In genomic region chr6:108425428-108425827, GRCh38 we compare ENCODE assay signal across 18 cellular contexts.
DNase-seq lines count a peak whose midpoint lies in the region; ATAC-seq, FAIRE-seq and TF ChIP-seq lines count a peak whose summit lies in the region.
"Had no signal": no experiment of that assay in that cellular context is flagged by ENCODE, and none has a peak within 500 bp of the region (broad histone marks: within the 10 kb centered on the region; RNA-seq: fewer than 3 reads in every experiment).

No MANE protein-coding gene starts in this region.

- H2BK120ac ChIP-seq in IMR-90 (ENCODE audit: low read depth, low read length), result no peak overlapping the region

- no peak overlapping the region for H3K56ac ChIP-seq in IMR-90 (ENCODE audit: extremely low read depth, insufficient read depth, low read length)

- H3K79me2 ChIP-seq in K562 (ENCODE audit: control insufficient read depth, insufficient read depth, low read length), result no peaks in the 10 kb centered on the region

- H3K4me3 ChIP-seq in IMR-90 (ENCODE audit: insufficient read depth, low read depth, low read length), result no peak overlapping the region
- H3K4me3 ChIP-seq in K562, result no peak overlapping the region
- H3K4me3 ChIP-seq: A549; BLaER1 treated with 17β-estradiol and CSF1 and Interleukin-3, amounts not matched to agents 10 nM and 100 nM; GM12878 had no signal

- FAIRE-seq in A204.1 (lab: Jason Lieb, UNC) (peak; percentile 39), K562 (lab: Jason Lieb, UNC) (no peak)
- FAIRE-seq: A549, D721Med, GM12878, GM12892, GM18507 had no signal

- CTCF ChIA-PET in IMR-90 (lab: Yijun Ruan, JAX), result no interaction called here
- CTCF ChIA-PET in K562 (lab: Yijun Ruan, JAX; ENCODE audit: low intra/inter-chr PET ratio), result no interaction called here

- H3K4me1 ChIP-seq in IMR-90 (ENCODE audit: control insufficient read depth, insufficient read depth, low read length) (no peaks in the 10 kb centered on the region), K562 (replicated peaks in 1 of 2; ENCODE audit: control insufficient read depth in 2 of 2, insufficient read depth in 2 of 2, low read length in 2 of 2) (no peaks in the 10 kb centered on the region)
- H3K4me1 ChIP-seq: A549; BLaER1 treated with 17β-estradiol and CSF1 and Interleukin-3, amounts not matched to agents 10 nM and 100 nM had no signal

- in situ Hi-C loops in IMR-90 (cut with MboI; ENCODE audit: low sequenced_read_pairs) (no loop called here), K562 (cut with MboI) (no loop called here)

- H2AFZ ChIP-seq in IMR-90 (replicated peaks; ENCODE audit: low read length, poor library complexity) (no peak overlapping the region), K562 (ENCODE audit: low read depth, low read length) (no peak overlapping the region)

- no peak overlapping the region for H2AK5ac ChIP-seq in IMR-90 (ENCODE audit: low read depth, low read length)

- ATAC-seq in IMR-90 (ENCODE audit: low read depth), result no peak
- ATAC-seq in K562, result no peak
- no peak for ATAC-seq in HG02678 (IDR thresholded peaks at IDR 0.05; ENCODE audit: unreplicated experiment)
- ATAC-seq: A549; CD8-positive, alpha-beta T cell; GM12878 had no signal

- H2BK20ac ChIP-seq in IMR-90 (ENCODE audit: low read depth, low read length), result no peak overlapping the region

- TF ChIP-seq RAD21 in IMR-90 (IDR thresholded peaks at IDR 0.05; ENCODE audit: low read length) (no peak), K562 (CRISPR knock-in tag; conservative IDR thresholded peaks at IDR 0.05 in 1 of 2, IDR thresholded peaks at IDR 0.05 in 1 of 2) (no peak)

- no peak overlapping the region for H3K14ac ChIP-seq in IMR-90 (replicated peaks; ENCODE audit: low read depth, low read length)

- H3K9me1 ChIP-seq in IMR-90 (ENCODE audit: insufficient read depth, low read length), result no peaks in the 10 kb centered on the region
- no peaks in the 10 kb centered on the region for H3K9me1 ChIP-seq in K562 (ENCODE audit: control insufficient read depth, insufficient read depth, low read length)

- dilution Hi-C loops in IMR-90 (cut with HindIII; ENCODE audit: low sequenced_read_pairs, unreplicated experiment), result no loop called here

- H2BK15ac ChIP-seq in IMR-90 (ENCODE audit: low read depth, low read length), result no peak overlapping the region

- H3K9ac ChIP-seq in IMR-90 (ENCODE audit: low read depth, low read length), result no peak overlapping the region
- H3K9ac ChIP-seq in K562 (ENCODE audit: insufficient read depth in 1 of 2, low read depth in 2 of 2, low read length in 2 of 2), result no peak overlapping the region
- H3K9ac ChIP-seq: BLaER1 treated with 17β-estradiol and CSF1 and Interleukin-3, amounts not matched to agents 10 nM and 100 nM had no signal

- H3K27ac ChIP-seq in IMR-90 (ENCODE audit: insufficient read depth, low read length), result no peak overlapping the region
- H3K27ac ChIP-seq in K562 (ENCODE audit: extremely low read depth, low read depth, low read length), result no peak overlapping the region
- H3K27ac ChIP-seq: A549; BLaER1 treated with 17β-estradiol and CSF1 and Interleukin-3, amounts not matched to agents 10 nM and 100 nM; C4-2B had no signal

- H4K91ac ChIP-seq in IMR-90 (ENCODE audit: insufficient read depth, low read depth, low read length), result no peak overlapping the region

- no peaks in the 10 kb centered on the region for H3K36me3 ChIP-seq in IMR-90 (ENCODE audit: control insufficient read depth, insufficient read depth, low read length)
- no peaks in the 10 kb centered on the region for H3K36me3 ChIP-seq in K562 (ENCODE audit: control insufficient read depth, insufficient read depth, low read length)

- no peak overlapping the region for H4K5ac ChIP-seq in IMR-90 (ENCODE audit: low read depth, low read length)

- no peak for TF ChIP-seq CTCF in IMR-90 (conservative IDR thresholded peaks at IDR 0.05; ENCODE audit: low read depth, low read length)
- TF ChIP-seq CTCF in K562 (IDR thresholded peaks at IDR 0.05 in 2 of 3, conservative IDR thresholded peaks at IDR 0.05 in 1 of 3; ENCODE audit: insufficient read depth in 2 of 3, low read depth in 1 of 3, low read length in 3 of 3), result no peak

- DNase-seq in IMR-90 (no peak), K562 (ENCODE audit: extremely low read depth in 1 of 4, low spot score in 3 of 4) (no peak)
- no peak for DNase-seq in stimulated activated naive CD4-positive, alpha-beta T cell treated with Interleukin-2 at 50 U/mL for 16 hours (lab: John Stamatoyannopoulos, UW)
- DNase-seq: 8988T; Caco-2; Calu3; CD4-positive, alpha-beta T cell; CD8-positive, alpha-beta T cell; DMS79 treated with DMSO at 0.1 percent for 48 hours had no signal

- H3K4me2 ChIP-seq in IMR-90 (ENCODE audit: low read depth, low read length), result no peak overlapping the region
- H3K4me2 ChIP-seq in K562 (ENCODE audit: insufficient read depth, low read length), result no peak overlapping the region
- H3K4me2 ChIP-seq: A549; BLaER1 treated with 17β-estradiol and CSF1 and Interleukin-3, amounts not matched to agents 10 nM and 100 nM had no signal

- H3K4ac ChIP-seq in IMR-90 (ENCODE audit: low read depth, low read length), result no peak overlapping the region

- H2BK5ac ChIP-seq in IMR-90 (ENCODE audit: low read depth, low read length, poor library complexity, severe bottlenecking), result no peak overlapping the region

- whole genome bisulfite sequencing in IMR-90 (ENCODE audit: extremely low coverage in 2 of 2, insufficient read length in 1 of 2), 2 experiments, result no CpG with 5 or more reads among the region's 2 CpGs
- WGBS in K562 (ENCODE audit: insufficient coverage, low coverage, missing lambda C conversion rate), result 76% methylated on average over 2 of the region's 2 CpGs

- no peak overlapping the region; the same call in 1 of the 2 replicates for H3K23ac ChIP-seq in IMR-90 (ENCODE audit: low read depth, low read length)

- H3K18ac ChIP-seq in IMR-90 (ENCODE audit: low read depth, low read length), result no peak overlapping the region

- intact Hi-C loops in IMR-90 (cut with micrococcal nuclease), result no loop called here
- intact Hi-C loops in K562 (cut with micrococcal nuclease), result no loop called here

- H4K20me1 ChIP-seq in IMR-90 (ENCODE audit: insufficient read depth, low read length) (no peaks in the 10 kb centered on the region), K562 (replicated peaks; ENCODE audit: control insufficient read depth, insufficient read depth, low read length) (no peaks in the 10 kb centered on the region)
- H4K20me1 ChIP-seq: BLaER1 treated with 17β-estradiol and CSF1 and Interleukin-3, amounts not matched to agents 10 nM and 100 nM had no signal

- no peaks in the 10 kb centered on the region for H3K79me1 ChIP-seq in IMR-90 (ENCODE audit: low read depth in 1 of 2, low read length in 2 of 2)

- TF ChIP-seq EP300 in K562 (IDR thresholded peaks at IDR 0.05; ENCODE audit: low read length), result no peak

- TF ChIP-seq POLR2A in IMR-90 (IDR thresholded peaks at IDR 0.05; ENCODE audit: low read depth, low read length) (no peak), K562 (conservative IDR thresholded peaks at IDR 0.05) (no peak)

- no peak overlapping the region for H2AK9ac ChIP-seq in IMR-90 (replicated peaks; ENCODE audit: low read depth, low read length, poor library complexity)

- H3K27me3 ChIP-seq in IMR-90 (ENCODE audit: control insufficient read depth, insufficient read depth, low read length) (no peaks in the 10 kb centered on the region), K562 (ENCODE audit: control insufficient read depth in 2 of 2, insufficient read depth in 2 of 2, low read length in 2 of 2) (no peaks in the 10 kb centered on the region)
- H3K27me3 ChIP-seq: BLaER1 treated with 17β-estradiol and CSF1 and Interleukin-3, amounts not matched to agents 10 nM and 100 nM had no signal

- BruUV-seq in IMR-90 (replicated peaks; lab: Mats Ljungman, UMichigan) (no TSS peak), K562 (replicated peaks; lab: Mats Ljungman, UMichigan) (no TSS peak)

- H4K8ac ChIP-seq in IMR-90 (ENCODE audit: low read depth in 2 of 2, low read length in 2 of 2), result no peak overlapping the region

- H3K9me3 ChIP-seq in IMR-90 (ENCODE audit: control insufficient read depth, insufficient read depth, low read length) (no peaks in the 10 kb centered on the region), K562 (replicated peaks; ENCODE audit: control insufficient read depth, insufficient read depth, low read depth, low read length) (no peaks in the 10 kb centered on the region)
- H3K9me3 ChIP-seq: A549, Caco-2 had no signal

- POLR2A ChIA-PET in IMR-90 (lab: Charles Lee; ENCODE audit: unreplicated experiment), result no interaction called here
- POLR2A ChIA-PET in K562 (lab: Yijun Ruan, JAX), result interaction anchor here (0.6 to 0.7 kb wide), 3 partner anchors 37 to 1209 kb away, joined by 3 read pairs; no protein-coding TSS in a partner anchor

TF ChIP-seq in IMR-90, 13 proteins besides CTCF, POLR2A, EP300 and RAD21:
- TF ChIP-seq CEBPB (IDR thresholded peaks at IDR 0.05; ENCODE audit: low read depth, low read length), result peak; percentile 44
- no peak for TF ChIP-seq MAZ (IDR thresholded peaks at IDR 0.05; ENCODE audit: borderline replicate concordance, low read depth, low read length)

TF ChIP-seq in K562, 482 proteins besides CTCF, POLR2A, EP300 and RAD21:
- peak; percentile 47; the same call in 1 of the 2 replicates for TF ChIP-seq CEBPB (tag; IDR thresholded peaks at IDR 0.05)
- no peak for TF ChIP-seq HNRNPUL1 (IDR thresholded peaks at IDR 0.05; ENCODE audit: low read length)
- no peak for TF ChIP-seq BHLHE40 (IDR thresholded peaks at IDR 0.05; ENCODE audit: low read length)
- TF ChIP-seq CEBPG (CRISPR knock-in tag; IDR thresholded peaks at IDR 0.05), result no peak
- TF ChIP-seq CEBPG (tag; conservative IDR thresholded peaks at IDR 0.05 in 1 of 2, IDR thresholded peaks at IDR 0.05 in 1 of 2), result peak in 1 of 2 experiments; percentile 66; a peak in 2 of 4 replicates
